Comparison of ENCODE assay signal across 27 cellular contexts in genomic region chr7:5393748-5394147, GRCh38. TPM values are rescaled to one million over a fixed set of nuclear protein-coding genes. Genes with fewer than 3 reads are reported as not detected.
DNase-seq lines count a peak whose midpoint lies in the region; ATAC-seq, FAIRE-seq and TF ChIP-seq lines count a peak whose summit lies in the region.
"Had no signal": no experiment of that assay in that cellular context is flagged by ENCODE, and none has a peak within 500 bp of the region (broad histone marks: within the 10 kb centered on the region; RNA-seq: fewer than 3 reads in every experiment).

No MANE protein-coding gene starts in this region.

- peaks cover 42% of the 10 kb centered on the region for H3K4me1 Mint-ChIP-seq in activated T-cell treated with anti-CD3 and anti-CD28 coated beads, Interleukin-2, amount 50 U/mL, for 4 hours (ENCODE audit: low read depth)
- peaks cover 28% of the 10 kb centered on the region for H3K4me1 Mint-ChIP-seq in CD8-positive, alpha-beta T cell (ENCODE audit: low read depth)
- no peaks in the 10 kb centered on the region for H3K4me1 Mint-ChIP-seq in astrocyte (ENCODE audit: low read depth, unreplicated experiment)
- peaks cover 28% of the 10 kb centered on the region in 2 donors for H3K4me1 Mint-ChIP-seq in natural killer cell treated with Interleukin-12 subunit alpha and Interleukin-12 subunit beta and Interleukin-15 and Interleukin-18, amount 100 ng/mL, for 72 hours (ENCODE audit: low read depth in 2 of 2)

- H3K27me3 Mint-ChIP-seq in activated T-cell treated with anti-CD3 and anti-CD28 coated beads, Interleukin-2, amount 50 U/mL, for 4 hours (ENCODE audit: low read depth) = no peaks in the 10 kb centered on the region
- no peaks in the 10 kb centered on the region for H3K27me3 Mint-ChIP-seq in CD8-positive, alpha-beta T cell (ENCODE audit: low read depth)
- no peaks in the 10 kb centered on the region for H3K27me3 Mint-ChIP-seq in astrocyte (ENCODE audit: low read depth, unreplicated experiment)
- no peaks in the 10 kb centered on the region for H3K27me3 Mint-ChIP-seq in natural killer cell treated with Interleukin-12 subunit alpha and Interleukin-12 subunit beta and Interleukin-15 and Interleukin-18, amount 100 ng/mL, for 72 hours
- H3K27me3 Mint-ChIP-seq: stimulated activated naive B cell treated with anti-CD40 and anti-IgM and Interleukin-4, amounts not matched to agents 10 μg/mL and 1 μg/mL and 100 μg/mL, for 72 hours had no signal

- peaks cover 24% of the 10 kb centered on the region for H3K36me3 ChIP-seq in CD8-positive, alpha-beta T cell (ENCODE audit: insufficient read depth, low read length)
- H3K36me3 ChIP-seq in astrocyte (ENCODE audit: insufficient read depth, low read length) (no peaks in the 10 kb centered on the region), MM.1S (replicated peaks; ENCODE audit: insufficient read depth, low read length) (no peaks in the 10 kb centered on the region)

- H3K4me2 ChIP-seq in astrocyte (ENCODE audit: low read length) = no peak overlapping the region
- no peak overlapping the region for H3K4me2 ChIP-seq in MM.1S (ENCODE audit: low read depth, low read length)
- H3K4me2 ChIP-seq: KMS-11 had no signal

- peaks cover 31% of the 10 kb centered on the region for H3K4me1 ChIP-seq in CD8-positive, alpha-beta T cell (ENCODE audit: insufficient read depth, low read length)
- H3K4me1 ChIP-seq in astrocyte (ENCODE audit: insufficient read depth, low read length) = no peaks in the 10 kb centered on the region
- H3K4me1 ChIP-seq in MM.1S (ENCODE audit: low read length) = peaks cover 6% of the 10 kb centered on the region
- H3K4me1 ChIP-seq: parathyroid adenoma had no signal

- intact Hi-C loops in CD8-positive, alpha-beta T cell (cut with DNase I, micrococcal nuclease) = loop anchor here in 1 of 2 experiments (10.0 kb wide), 1 partner anchor 311 kb away; no protein-coding TSS in a partner anchor

- H3K27ac Mint-ChIP-seq in CD8-positive, alpha-beta T cell = peak overlapping the region; percentile 35
- H3K27ac Mint-ChIP-seq in astrocyte (ENCODE audit: unreplicated experiment) = no peak overlapping the region
- H3K27ac Mint-ChIP-seq in natural killer cell treated with Interleukin-12 subunit alpha and Interleukin-12 subunit beta and Interleukin-15 and Interleukin-18, amount 100 ng/mL, for 72 hours = peak overlapping the region; percentile 51 to 53
- H3K27ac Mint-ChIP-seq: stimulated activated naive B cell treated with anti-CD40 and anti-IgM and Interleukin-4, amounts not matched to agents 10 μg/mL and 1 μg/mL and 100 μg/mL, for 72 hours had no signal

- H3K9me2 ChIP-seq in MM.1S (replicated peaks; ENCODE audit: insufficient read depth, low read length) = no peaks in the 10 kb centered on the region

- no peak for FAIRE-seq in astrocyte (lab: Jason Lieb, UNC)
- FAIRE-seq: frontal cortex, kidney had no signal

- peak overlapping the region; percentile 27 for H3K4me3 Mint-ChIP-seq in activated T-cell treated with anti-CD3 and anti-CD28 coated beads, Interleukin-2, amount 50 U/mL, for 4 hours
- H3K4me3 Mint-ChIP-seq in CD8-positive, alpha-beta T cell = peak overlapping the region; percentile 61
- peak overlapping the region; percentile 29 for H3K4me3 Mint-ChIP-seq in astrocyte (ENCODE audit: unreplicated experiment)
- H3K4me3 Mint-ChIP-seq in natural killer cell treated with Interleukin-12 subunit alpha and Interleukin-12 subunit beta and Interleukin-15 and Interleukin-18, amount 100 ng/mL, for 72 hours = peak overlapping the region; percentile 43

- peaks cover 12% of the 10 kb centered on the region for H3F3A ChIP-seq in MM.1S (ENCODE audit: insufficient read depth, low read length)

- no peak overlapping the region for H3K4me3 ChIP-seq in CD8-positive, alpha-beta T cell (ENCODE audit: low read depth, low read length)
- H3K4me3 ChIP-seq in astrocyte (ENCODE audit: insufficient read depth, low read depth, low read length) = no peak overlapping the region
- H3K4me3 ChIP-seq in MM.1S (ENCODE audit: low read length) = no peak overlapping the region
- H3K4me3 ChIP-seq: lung, sigmoid colon, thoracic aorta had no signal

- H3K27me3 ChIP-seq in CD8-positive, alpha-beta T cell (ENCODE audit: insufficient read depth, low read length) = no peaks in the 10 kb centered on the region
- no peaks in the 10 kb centered on the region for H3K27me3 ChIP-seq in astrocyte (ENCODE audit: insufficient read depth, low read length)
- H3K27me3 ChIP-seq in MM.1S (replicated peaks; ENCODE audit: insufficient read depth, low read length) = no peaks in the 10 kb centered on the region
- H3K27me3 ChIP-seq: sigmoid colon had no signal

- H2AFZ ChIP-seq in astrocyte (ENCODE audit: low read depth, low read length) (no peak overlapping the region), MM.1S (ENCODE audit: low read length) (no peak overlapping the region)
- H2AFZ ChIP-seq: parathyroid adenoma had no signal

- no peak overlapping the region for H3K9ac ChIP-seq in astrocyte (ENCODE audit: low read length)
- H3K9ac ChIP-seq in MM.1S (ENCODE audit: low read length) = no peak overlapping the region
- H3K9ac ChIP-seq: KMS-11, parathyroid adenoma had no signal

- CTCF ChIA-PET in CD8-positive, alpha-beta T cell (lab: Charles Lee) = interaction anchor here (1.4 to 1.8 kb wide), 2 partner anchors 28 to 30 kb away, joined by 3 to 6 read pairs; partner anchors contain the start of gene TNRC18

- no peak for DNase-seq in activated T-cell treated with anti-CD3 and anti-CD28 coated beads, Interleukin-2, amount 50 U/mL, for 4 hours
- no peak for DNase-seq in activated T-cell treated with anti-CD3 and anti-CD28 coated beads, Interleukin-2, amount 50 U/mL, for 1 hour
- no peak for DNase-seq in CD8-positive, alpha-beta T cell
- DNase-seq in astrocyte (ENCODE audit: low read depth) (no peak), anterior cingulate cortex (lab: John Stamatoyannopoulos, UW) (no peak), MM.1S (no peak)
- no peak for DNase-seq in natural killer cell treated with Interleukin-12 subunit alpha and Interleukin-12 subunit beta and Interleukin-15 and Interleukin-18, amount 100 ng/mL, for 72 hours (ENCODE audit: low spot score)
- DNase-seq: ACHN; activated CD4-positive, alpha-beta T cell treated with anti-CD3 and anti-CD28 coated beads, Interleukin-2, amount 50 U/mL, for 48 hours; amniotic stem cell; DMS79 treated with DMSO at 0.1 percent for 48 hours; kidney; NCI-H1048; NCI-H1930; NCI-H2227 treated with DMSO at 0.1 percent for 48 hours; NCI-H774; SHP77 treated with DMSO at 0.1 percent for 48 hours; sigmoid colon; stimulated activated naive B cell treated with anti-CD40 and anti-IgM and Interleukin-4, amounts not matched to agents 10 μg/mL and 1 μg/mL and 100 μg/mL, for 72 hours; T-helper 1 cell had no signal

- peaks cover 51% of the 10 kb centered on the region for H3K79me2 ChIP-seq in astrocyte (ENCODE audit: insufficient read depth, low read length)
- H3K79me2 ChIP-seq in MM.1S (ENCODE audit: low read length) = peaks cover 43% of the 10 kb centered on the region

- no peak overlapping the region for H3K27ac ChIP-seq in CD8-positive, alpha-beta T cell (ENCODE audit: low read depth, low read length)
- H3K27ac ChIP-seq in astrocyte (ENCODE audit: low read depth, low read length) (no peak overlapping the region), MM.1S (ENCODE audit: low read length) (no peak overlapping the region)
- H3K27ac ChIP-seq: KMS-11, parathyroid adenoma, thoracic aorta had no signal

- H3K9me3 ChIP-seq in CD8-positive, alpha-beta T cell (ENCODE audit: low read length) = no peaks in the 10 kb centered on the region
- H3K9me3 ChIP-seq in astrocyte (ENCODE audit: insufficient read depth, low read depth, low read length) (no peaks in the 10 kb centered on the region), MM.1S (replicated peaks; ENCODE audit: insufficient read depth, low read length) (no peaks in the 10 kb centered on the region)
- H3K9me3 ChIP-seq: sigmoid colon, thoracic aorta had no signal

- TF ChIP-seq CTCF in CD8-positive, alpha-beta T cell (IDR thresholded peaks at IDR 0.05) = no peak
- TF ChIP-seq CTCF in astrocyte (IDR thresholded peaks at IDR 0.05; ENCODE audit: insufficient read depth, low read depth, low read length) (no peak), MM.1S (IDR thresholded peaks at IDR 0.05; ENCODE audit: low read length) (no peak)

- H3K9me3 Mint-ChIP-seq in activated T-cell treated with anti-CD3 and anti-CD28 coated beads, Interleukin-2, amount 50 U/mL, for 4 hours = no peaks in the 10 kb centered on the region
- no peaks in the 10 kb centered on the region for H3K9me3 Mint-ChIP-seq in CD8-positive, alpha-beta T cell
- no peaks in the 10 kb centered on the region for H3K9me3 Mint-ChIP-seq in astrocyte (ENCODE audit: unreplicated experiment)
- H3K9me3 Mint-ChIP-seq in natural killer cell treated with Interleukin-12 subunit alpha and Interleukin-12 subunit beta and Interleukin-15 and Interleukin-18, amount 100 ng/mL, for 72 hours = no peaks in the 10 kb centered on the region
- H3K9me3 Mint-ChIP-seq: stimulated activated naive B cell treated with anti-CD40 and anti-IgM and Interleukin-4, amounts not matched to agents 10 μg/mL and 1 μg/mL and 100 μg/mL, for 72 hours had no signal

- H3K36me3 Mint-ChIP-seq in activated T-cell treated with anti-CD3 and anti-CD28 coated beads, Interleukin-2, amount 50 U/mL, for 4 hours (ENCODE audit: insufficient read depth) = peaks cover 17% of the 10 kb centered on the region
- H3K36me3 Mint-ChIP-seq in CD8-positive, alpha-beta T cell = peaks cover 39% of the 10 kb centered on the region
- peaks cover 11% of the 10 kb centered on the region for H3K36me3 Mint-ChIP-seq in astrocyte (ENCODE audit: low read depth, unreplicated experiment)
- no peaks in the 10 kb centered on the region for H3K36me3 Mint-ChIP-seq in natural killer cell treated with Interleukin-12 subunit alpha and Interleukin-12 subunit beta and Interleukin-15 and Interleukin-18, amount 100 ng/mL, for 72 hours

- ATAC-seq in activated T-cell treated with anti-CD3 and anti-CD28 coated beads, Interleukin-2, amount 50 U/mL, for 4 hours = no peak
- no peak for ATAC-seq in CD8-positive, alpha-beta T cell
- ATAC-seq in natural killer cell treated with Interleukin-12 subunit alpha and Interleukin-12 subunit beta and Interleukin-15 and Interleukin-18, amount 100 ng/mL, for 72 hours = no peak
- no peak for ATAC-seq in HG03342 (IDR thresholded peaks at IDR 0.05; ENCODE audit: unreplicated experiment)
- ATAC-seq: esophagus mucosa; stimulated activated naive B cell treated with anti-CD40 and anti-IgM and Interleukin-4, amounts not matched to agents 10 μg/mL and 1 μg/mL and 100 μg/mL, for 72 hours had no signal

- POLR2A ChIA-PET in CD8-positive, alpha-beta T cell (lab: Charles Lee) = no interaction called here

- H4K20me1 ChIP-seq in astrocyte (ENCODE audit: insufficient read depth, low read length) (peaks cover 79% of the 10 kb centered on the region), MM.1S (ENCODE audit: insufficient read depth, low read length) (no peaks in the 10 kb centered on the region)

RNA-seq across cellular contexts. Expression of gene TNRC18, which starts 29.9 kb away (rescaled TPM):
- 10 to 100 TPM; 45.4 to 55.2 (median 48.4) TPM for total RNA-seq in activated T-cell treated with anti-CD3 and anti-CD28 coated beads, Interleukin-2, amount 50 U/mL, for 4 hours
- total RNA-seq in CD8-positive, alpha-beta T cell = 100 to 1,000 TPM in 1 of 2 experiments, 10 to 100 TPM in 1; 87.0 to 107 TPM
- total RNA-seq in astrocyte = 77.8 and 84.3 TPM in 2 replicates
- 10 to 100 TPM; 81.2 to 87.6 TPM for total RNA-seq in natural killer cell treated with Interleukin-12 subunit alpha and Interleukin-12 subunit beta and Interleukin-15 and Interleukin-18, amount 100 ng/mL, for 72 hours
